8 cellular contexts compared by ENCODE assay signal in genomic region chr6:6546318-6547110, GRCh38. TPM values are rescaled to one million over a fixed set of nuclear protein-coding genes. Genes with fewer than 3 reads are reported as not detected.
DNase-seq lines count a peak whose midpoint lies in the region; ATAC-seq, FAIRE-seq and TF ChIP-seq lines count a peak whose summit lies in the region.

No MANE protein-coding gene starts in this region.

- peak; percentile 52 for DNase-seq in CD14-positive monocyte (ENCODE audit: low spot score)
- peak; percentile 36 for DNase-seq in GM19239 (ENCODE audit: insufficient read length, low spot score)
- DNase-seq in central memory CD8-positive, alpha-beta T cell (ENCODE audit: low spot score in 2 of 2), result no peak
- peak; percentile 7 for DNase-seq in stimulated activated CD8-positive, alpha-beta memory T cell treated with anti-CD3 and anti-CD28 coated beads, Interleukin-12 subunit alpha, Interleukin-12 subunit beta, amount 100 ng/mL, for 1 hour (ENCODE audit: low read depth)
- no peak for DNase-seq in COLO829 (ENCODE audit: low spot score)

- no peaks in the 10 kb centered on the region for H4K20me1 ChIP-seq in SU-DHL-6 (ENCODE audit: low read depth, low read length)

- H3F3A ChIP-seq in SU-DHL-6 (ENCODE audit: insufficient read depth), result no peaks in the 10 kb centered on the region

- H3K27me3 ChIP-seq in SU-DHL-6 (ENCODE audit: low read length), result no peaks in the 10 kb centered on the region
- H3K27me3 ChIP-seq in layer of hippocampus (ENCODE audit: control insufficient read depth, insufficient read depth, low read length), result no peaks in the 10 kb centered on the region

- no peak overlapping the region for H3K27ac ChIP-seq in SU-DHL-6 (ENCODE audit: low read depth, low read length)
- H3K27ac ChIP-seq in layer of hippocampus (ENCODE audit: low read depth, low read length), result peak overlapping the region; percentile 58

- peak overlapping the region; percentile 46 for H2AFZ ChIP-seq in SU-DHL-6 (ENCODE audit: low read depth, low read length, severe bottlenecking)

- peak; percentile 43 for ATAC-seq in HG03342 (IDR thresholded peaks at IDR 0.05; ENCODE audit: unreplicated experiment)
- peak; percentile 40 for ATAC-seq in central memory CD8-positive, alpha-beta T cell (replicated peaks; ENCODE audit: extremely low read depth, poor library complexity, severe bottlenecking)

- peaks cover 34 to 44% (median 43%) of the 10 kb centered on the region in 3 donors for H3K27me3 Mint-ChIP-seq in CD14-positive monocyte (ENCODE audit: low read depth in 3 of 3)
- peaks cover 69% of the 10 kb centered on the region for H3K27me3 Mint-ChIP-seq in central memory CD8-positive, alpha-beta T cell

- TF ChIP-seq CTCF in CD14-positive monocyte (IDR thresholded peaks at IDR 0.05) (no peak), SU-DHL-6 (IDR thresholded peaks at IDR 0.05; ENCODE audit: insufficient read depth, low read length, poor library complexity, severe bottlenecking) (no peak)

- H3K4me3 ChIP-seq in SU-DHL-6 (ENCODE audit: insufficient read depth, low read length, poor library complexity, severe bottlenecking), result no peak overlapping the region

- peaks cover 0 to 15% (median 12%) of the 10 kb centered on the region in 7 donors for H3K9me3 Mint-ChIP-seq in CD14-positive monocyte
- H3K9me3 Mint-ChIP-seq in central memory CD8-positive, alpha-beta T cell, result no peaks in the 10 kb centered on the region

- no peaks in the 10 kb centered on the region for H3K79me2 ChIP-seq in SU-DHL-6 (ENCODE audit: insufficient read depth, low read length)

- peak overlapping the region in 4 of 7 donors; percentile 24 to 73 (median 30) for H3K27ac Mint-ChIP-seq in CD14-positive monocyte
- no peak overlapping the region for H3K27ac Mint-ChIP-seq in central memory CD8-positive, alpha-beta T cell (ENCODE audit: low read depth)

- peaks cover 16% of the 10 kb centered on the region for H3K4me1 Mint-ChIP-seq in CD14-positive monocyte
- H3K4me1 Mint-ChIP-seq in central memory CD8-positive, alpha-beta T cell, result no peaks in the 10 kb centered on the region

- no peaks in the 10 kb centered on the region for H3K36me3 ChIP-seq in SU-DHL-6 (ENCODE audit: low read length)

- peaks cover 0 to 7% of the 10 kb centered on the region in 2 donors for H3K36me3 Mint-ChIP-seq in CD14-positive monocyte
- H3K36me3 Mint-ChIP-seq in central memory CD8-positive, alpha-beta T cell (ENCODE audit: insufficient read depth), result peaks cover 5% of the 10 kb centered on the region

- intact Hi-C loops in CD14-positive monocyte (cut with micrococcal nuclease), result loop anchor here (5.0 to 10.0 kb wide), 4 partner anchors 489 to 1399 kb away; no protein-coding TSS in a partner anchor

- peak; percentile 59 for FAIRE-seq in GM19239 (lab: Jason Lieb, UNC)

- H3K9ac ChIP-seq in SU-DHL-6 (ENCODE audit: low read length), result no peak overlapping the region

- H3K4me2 ChIP-seq in SU-DHL-6 (ENCODE audit: low read depth, low read length, poor library complexity, severe bottlenecking), result peak overlapping the region; percentile 39

- H3K4me3 Mint-ChIP-seq in CD14-positive monocyte, result peak overlapping the region; percentile 82 to 94
- H3K4me3 Mint-ChIP-seq in central memory CD8-positive, alpha-beta T cell, result peak overlapping the region; percentile 49

- H3K9me3 ChIP-seq in SU-DHL-6 (ENCODE audit: insufficient read depth, low read length), result peaks cover 6% of the 10 kb centered on the region; the same call in 1 of the 2 replicates

- no peaks in the 10 kb centered on the region for H3K9me2 ChIP-seq in SU-DHL-6 (replicated peaks; ENCODE audit: insufficient read depth, low read length)

RNA-seq across cellular contexts. Expression of gene LY86, which starts 42.0 kb away (rescaled TPM):
- polyA plus RNA-seq in CD14-positive monocyte, result 100 to 1,000 TPM; 454 to 609 TPM

Comparison
In these comparisons a context has a peak if more than half of its experiments do, and no peak if none do; other contexts are left out.
1. DNase-seq: peak in CD14-positive monocyte (single experiment), GM19239 (single experiment) and stimulated activated CD8-positive, alpha-beta memory T cell treated with anti-CD3 and anti-CD28 coated beads, Interleukin-12 subunit alpha, Interleukin-12 subunit beta, amount 100 ng/mL, for 1 hour (single experiment); none in central memory CD8-positive, alpha-beta T cell (0 of 2) and COLO829 (single experiment).